ENCODE assay signal across 8 cellular contexts in genomic region chr10:97072851-97073665, GRCh38.
DNase-seq lines count a peak whose midpoint lies in the region; ATAC-seq and TF ChIP-seq lines count a peak whose summit lies in the region.

No MANE protein-coding gene starts in this region.

- peaks cover 5% of the 10 kb centered on the region for H3K9me3 Mint-ChIP-seq in activated CD4-positive, alpha-beta T cell treated with anti-CD3 and anti-CD28 coated beads for 36 hours (ENCODE audit: low read depth)

- peaks cover 11% of the 10 kb centered on the region for H3K4me1 Mint-ChIP-seq in activated CD4-positive, alpha-beta T cell treated with anti-CD3 and anti-CD28 coated beads for 36 hours

- no peak overlapping the region for H3K4me3 Mint-ChIP-seq in activated CD4-positive, alpha-beta T cell treated with anti-CD3 and anti-CD28 coated beads for 36 hours

- H3K4me3 ChIP-seq in choroid plexus epithelial cell (ENCODE audit: low read depth, low read length) (no peak overlapping the region), left lung (no peak overlapping the region)

- H3K27me3 Mint-ChIP-seq in activated CD4-positive, alpha-beta T cell treated with anti-CD3 and anti-CD28 coated beads for 36 hours = peaks cover 18% of the 10 kb centered on the region

- H3K27me3 ChIP-seq in left lung = peaks cover 0 to 51% of the 10 kb centered on the region in 2 donors

- POLR2A ChIA-PET in activated CD4-positive, alpha-beta T cell treated with anti-CD3 and anti-CD28 coated beads for 36 hours (lab: Charles Lee) = interaction anchor here (0.7 kb wide), 2 partner anchors 137 to 269 kb away, joined by 3 to 4 read pairs; no protein-coding TSS in a partner anchor

- DNase-seq in AML-193 (lab: John Stamatoyannopoulos, UW) (peak; percentile 46 to 52), GOT3 (lab: John Stamatoyannopoulos, UW) (peak; percentile 43), NCI-H2227 treated with DMSO at 0.1 percent for 48 hours (lab: John Stamatoyannopoulos, UW) (peak; percentile 61), choroid plexus epithelial cell (ENCODE audit: low read depth) (peak; percentile 89), left lung (peak in 1 of 2 donors; percentile 76)
- DNase-seq in activated CD4-positive, alpha-beta T cell treated with anti-CD3 and anti-CD28 coated beads for 36 hours = peak; percentile 92
- DNase-seq in stimulated activated CD4-positive, alpha-beta T cell treated with anti-CD3 and anti-CD28 coated beads, Interleukin-4, amount 100 ng/mL, for 48 hours (ENCODE audit: low read depth in 2 of 2) = peak; percentile 75 to 86

- H3K4me1 ChIP-seq in left lung = no peaks in the 10 kb centered on the region

- H3K27ac Mint-ChIP-seq in activated CD4-positive, alpha-beta T cell treated with anti-CD3 and anti-CD28 coated beads for 36 hours = no peak overlapping the region

- CTCF ChIA-PET in activated CD4-positive, alpha-beta T cell treated with anti-CD3 and anti-CD28 coated beads for 36 hours (lab: Charles Lee) = interaction anchor here (0.6 to 6.6 kb wide), 53 partner anchors 9 to 679 kb away, joined by 3 to 169 read pairs (median 4); no protein-coding TSS in a partner anchor

- intact Hi-C loops in activated CD4-positive, alpha-beta T cell treated with anti-CD3 and anti-CD28 coated beads for 36 hours (cut with DNase I, micrococcal nuclease) = loop anchor here (1.0 to 10.0 kb wide), 6 partner anchors 44 to 282 kb away; no protein-coding TSS in a partner anchor
- intact Hi-C loops in left lung (cut with DNase I) = loop anchor here in 1 of 2 donors (5.0 kb wide), 1 partner anchor 134 kb away; no protein-coding TSS in a partner anchor

- H3K36me3 ChIP-seq in left lung = no peaks in the 10 kb centered on the region

- H3K9me3 ChIP-seq in left lung = peaks cover 0 to 8% of the 10 kb centered on the region in 2 donors

- TF ChIP-seq CTCF in choroid plexus epithelial cell (conservative IDR thresholded peaks at IDR 0.05; ENCODE audit: low read depth, low read length) = peak; percentile 97
- TF ChIP-seq CTCF in left lung (IDR thresholded peaks at IDR 0.05) = peak; percentile 87

- no peaks in the 10 kb centered on the region for H3K36me3 Mint-ChIP-seq in activated CD4-positive, alpha-beta T cell treated with anti-CD3 and anti-CD28 coated beads for 36 hours (ENCODE audit: low read depth)

- H3K27ac ChIP-seq in left lung = no peak overlapping the region

- peak; percentile 75 for ATAC-seq in activated CD4-positive, alpha-beta T cell treated with anti-CD3 and anti-CD28 coated beads for 36 hours
- ATAC-seq in left lung (peak; percentile 95), HG03457 (IDR thresholded peaks at IDR 0.05; ENCODE audit: unreplicated experiment) (no peak)
